In the genomic region with DNA sequence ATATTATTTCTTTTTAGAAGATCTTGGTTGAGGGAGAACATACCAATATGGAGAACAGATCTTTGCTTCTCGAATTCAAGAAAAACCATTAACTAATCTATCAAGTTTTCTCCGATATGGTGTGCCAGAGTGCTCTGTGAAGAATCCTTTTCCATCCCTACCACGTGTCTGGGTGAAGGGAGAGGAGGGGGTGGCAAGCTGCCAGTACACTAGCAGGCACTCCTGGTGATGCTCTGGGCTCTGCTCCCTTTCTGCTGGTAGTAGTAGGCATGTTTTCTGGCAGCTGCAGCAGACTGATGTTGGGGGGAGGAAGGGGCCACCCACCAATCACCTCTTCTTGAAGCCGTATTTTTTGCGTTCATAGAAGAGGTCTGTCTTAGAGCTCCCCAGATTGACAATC, we compare ENCODE assay signal across 8 cellular contexts. TPM values are rescaled to one million over a fixed set of nuclear protein-coding genes. Genes with fewer than 3 reads are reported as not detected.
DNase-seq lines count a peak whose midpoint lies in the region; ATAC-seq and TF ChIP-seq lines count a peak whose summit lies in the region.
"Not testable (repeated sequence)": the region's sequence is repeated elsewhere in the genome, so short reads cannot be mapped to it uniquely, and the experiment has no call there.

No MANE protein-coding gene starts in this region.

- not testable (repeated sequence) for H3K27me3 Mint-ChIP-seq in activated CD4-positive, alpha-beta T cell treated with anti-CD3 and anti-CD28 coated beads for 36 hours

- intact Hi-C loops in activated CD4-positive, alpha-beta T cell treated with anti-CD3 and anti-CD28 coated beads for 36 hours (cut with DNase I, micrococcal nuclease); left ventricle myocardium inferior (cut with micrococcal nuclease): not testable (repeated sequence)
- intact Hi-C loops in posterior cingulate gyrus (cut with DNase I): loop anchor here (10.0 kb wide), 1 partner anchor 55 kb away; no protein-coding TSS in a partner anchor

- POLR2A ChIA-PET in activated CD4-positive, alpha-beta T cell treated with anti-CD3 and anti-CD28 coated beads for 36 hours (lab: Charles Lee): interaction anchor here (0.7 to 0.9 kb wide), 3 partner anchors 9 to 37 kb away, joined by 3 to 5 read pairs (median 4); a partner anchor contains a TSS

- peaks cover 65% of the 10 kb centered on the region for H3K36me3 ChIP-seq in left ventricle myocardium inferior

- not testable (repeated sequence) for H3K4me3 Mint-ChIP-seq in activated CD4-positive, alpha-beta T cell treated with anti-CD3 and anti-CD28 coated beads for 36 hours

- not testable (repeated sequence) for H3K9me3 Mint-ChIP-seq in activated CD4-positive, alpha-beta T cell treated with anti-CD3 and anti-CD28 coated beads for 36 hours (ENCODE audit: low read depth)

- not testable (repeated sequence) for TF ChIP-seq CTCF in left ventricle myocardium inferior (IDR thresholded peaks at IDR 0.05; ENCODE audit: borderline replicate concordance)

- not testable (repeated sequence) for H3K4me1 Mint-ChIP-seq in activated CD4-positive, alpha-beta T cell treated with anti-CD3 and anti-CD28 coated beads for 36 hours

- H3K27me3 ChIP-seq in left ventricle myocardium inferior (ENCODE audit: low read depth): not testable (repeated sequence)

- H3K4me1 ChIP-seq in left ventricle myocardium inferior: not testable (repeated sequence)

- H3K36me3 Mint-ChIP-seq in activated CD4-positive, alpha-beta T cell treated with anti-CD3 and anti-CD28 coated beads for 36 hours (ENCODE audit: low read depth): peaks cover 49% of the 10 kb centered on the region

- CTCF ChIA-PET in activated CD4-positive, alpha-beta T cell treated with anti-CD3 and anti-CD28 coated beads for 36 hours (lab: Charles Lee): not testable (repeated sequence)

- H3K27ac Mint-ChIP-seq in activated CD4-positive, alpha-beta T cell treated with anti-CD3 and anti-CD28 coated beads for 36 hours: peak overlapping the region; percentile 6

- H3K4me3 ChIP-seq in left ventricle myocardium inferior: not testable (repeated sequence)

- DNase-seq in C1 segment of cervical spinal cord (lab: John Stamatoyannopoulos, UW) (peak in 8 of 14 donors; percentile 36 to 68 (median 48)), anterior cingulate cortex (lab: John Stamatoyannopoulos, UW) (peak in 51 of 58 donors; percentile 17 to 83 (median 55)), globus pallidus (ENCODE audit: low spot score) (peak; percentile 79), left ventricle myocardium inferior (peak; percentile 71), medulla oblongata (ENCODE audit: extremely low spot score) (peak; percentile 78), posterior cingulate gyrus (peak; percentile 60 to 95 (median 74)), substantia nigra (lab: John Stamatoyannopoulos, UW) (peak in 42 of 49 donors; percentile 24 to 86 (median 64))
- DNase-seq in activated CD4-positive, alpha-beta T cell treated with anti-CD3 and anti-CD28 coated beads for 36 hours: not testable (repeated sequence)

- not testable (repeated sequence) for H3K27ac ChIP-seq in left ventricle myocardium inferior (replicated peaks)
- H3K27ac ChIP-seq in substantia nigra (ENCODE audit: low read depth, low read length, poor library complexity, severe bottlenecking): peak overlapping the region; percentile 59

- not testable (repeated sequence) for H3K9me3 ChIP-seq in left ventricle myocardium inferior (replicated peaks)

- ATAC-seq in activated CD4-positive, alpha-beta T cell treated with anti-CD3 and anti-CD28 coated beads for 36 hours: not testable (repeated sequence)

RNA-seq across cellular contexts. Expression of a gene that starts 8.4 kb away (rescaled TPM):
- total RNA-seq in activated CD4-positive, alpha-beta T cell treated with anti-CD3 and anti-CD28 coated beads for 36 hours: 10 to 100 TPM; 54.5 to 61.1 TPM
- 23.9 TPM for total RNA-seq in left ventricle myocardium inferior

RNA-seq across cellular contexts. Expression of a gene that starts 8.8 kb away (rescaled TPM):
- 100 to 1,000 TPM in 1 of 2 experiments, 10 to 100 TPM in 1; 95.4 to 106 TPM for total RNA-seq in activated CD4-positive, alpha-beta T cell treated with anti-CD3 and anti-CD28 coated beads for 36 hours
- total RNA-seq in left ventricle myocardium inferior: 851 TPM

RNA-seq across cellular contexts. Expression of a gene that starts 13.5 kb away (rescaled TPM):
- total RNA-seq in activated CD4-positive, alpha-beta T cell treated with anti-CD3 and anti-CD28 coated beads for 36 hours: 10 to 100 TPM; 26.5 to 32.3 TPM
- 63.6 TPM for total RNA-seq in left ventricle myocardium inferior
